In genomic region chr11:48094643-48095339, GRCh38 we compare ENCODE assay signal across 10 cellular contexts.
DNase-seq lines count a peak whose midpoint lies in the region; ATAC-seq and TF ChIP-seq lines count a peak whose summit lies in the region.
"Had no signal": no experiment of that assay in that cellular context is flagged by ENCODE, and none has a peak within 500 bp of the region (broad histone marks: within the 10 kb centered on the region; RNA-seq: fewer than 3 reads in every experiment).

No MANE protein-coding gene starts in this region.

- DNase-seq in Calu3 (no peak), activated B cell treated with CpG ODN at 0.5 μM for 24 hours (no peak), left lobe of liver (ENCODE audit: low spot score) (no peak), GM10266 (ENCODE audit: extremely low spot score) (no peak)
- DNase-seq in stimulated activated effector memory CD8-positive, alpha-beta T cell treated with anti-CD3 and anti-CD28 coated beads, Interleukin-12 subunit alpha, Interleukin-12 subunit beta, amount 100 ng/mL, for 72 hours (ENCODE audit: low spot score in 2 of 2) = no peak
- no peak for DNase-seq in activated effector memory CD4-positive, alpha-beta T cell treated with Interleukin-2 at 50 U/mL for 16 hours
- DNase-seq in stimulated activated naive CD4-positive, alpha-beta T cell (lab: John Stamatoyannopoulos, UW) = no peak
- DNase-seq: mesendoderm, upper lobe of right lung, WERI-Rb-1 had no signal

- H3K36me3 Mint-ChIP-seq in Calu3 (ENCODE audit: insufficient read depth, unreplicated experiment) (peaks cover 35% of the 10 kb centered on the region), activated B cell treated with CpG ODN at 0.5 μM for 24 hours (ENCODE audit: low read depth) (no peaks in the 10 kb centered on the region)
- peaks cover 19% of the 10 kb centered on the region for H3K36me3 Mint-ChIP-seq in stimulated activated effector memory CD8-positive, alpha-beta T cell treated with anti-CD3 and anti-CD28 coated beads, Interleukin-12 subunit alpha, Interleukin-12 subunit beta, amount 100 ng/mL, for 72 hours

- peak overlapping the region; percentile 88 for H3K27ac Mint-ChIP-seq in Calu3 (ENCODE audit: unreplicated experiment)
- H3K27ac Mint-ChIP-seq in activated B cell treated with CpG ODN at 0.5 μM for 24 hours = peak overlapping the region; percentile 6
- H3K27ac Mint-ChIP-seq in stimulated activated effector memory CD8-positive, alpha-beta T cell treated with anti-CD3 and anti-CD28 coated beads, Interleukin-12 subunit alpha, Interleukin-12 subunit beta, amount 100 ng/mL, for 72 hours = peak overlapping the region; percentile 68

- H3K27me3 Mint-ChIP-seq in Calu3 (ENCODE audit: unreplicated experiment) (no peaks in the 10 kb centered on the region), activated B cell treated with CpG ODN at 0.5 μM for 24 hours (no peaks in the 10 kb centered on the region)

- peak overlapping the region; percentile 62 for H3K4me3 Mint-ChIP-seq in Calu3 (ENCODE audit: low read depth, unreplicated experiment)
- H3K4me3 Mint-ChIP-seq in activated B cell treated with CpG ODN at 0.5 μM for 24 hours = no peak overlapping the region
- no peak overlapping the region for H3K4me3 Mint-ChIP-seq in stimulated activated effector memory CD8-positive, alpha-beta T cell treated with anti-CD3 and anti-CD28 coated beads, Interleukin-12 subunit alpha, Interleukin-12 subunit beta, amount 100 ng/mL, for 72 hours

- ATAC-seq in activated B cell treated with CpG ODN at 0.5 μM for 24 hours (ENCODE audit: low read depth) (no peak), left lobe of liver (peak; percentile 2)
- no peak for ATAC-seq in stimulated activated effector memory CD8-positive, alpha-beta T cell treated with anti-CD3 and anti-CD28 coated beads, Interleukin-12 subunit alpha, Interleukin-12 subunit beta, amount 100 ng/mL, for 72 hours

- TF ChIP-seq CTCF in Calu3 (IDR thresholded peaks at IDR 0.05; ENCODE audit: unreplicated experiment) (no peak), activated B cell treated with CpG ODN at 0.5 μM for 24 hours (IDR thresholded peaks at IDR 0.05) (no peak), GM10266 (IDR thresholded peaks at IDR 0.05; ENCODE audit: control insufficient read depth, insufficient read depth, low read depth, missing control alignments) (no peak)

- BruUV-seq in Calu3 (replicated peaks; lab: Mats Ljungman, UMichigan) = no TSS peak

- intact Hi-C loops in Calu3 (cut with micrococcal nuclease; ENCODE audit: unreplicated experiment) = no loop called here
- intact Hi-C loops in activated B cell treated with CpG ODN at 0.5 μM for 24 hours (cut with micrococcal nuclease) = no loop called here

- CTCF ChIA-PET in Calu3 (lab: Charles Lee) (interaction anchor here (0.7 to 1.3 kb wide), 2 partner anchors 39 to 1183 kb away, joined by 5 to 9 read pairs; no protein-coding TSS in a partner anchor), activated B cell treated with CpG ODN at 0.5 μM for 24 hours (lab: Charles Lee) (no interaction called here)

- H3K9me3 Mint-ChIP-seq in Calu3 (ENCODE audit: low read depth, unreplicated experiment) = no peaks in the 10 kb centered on the region
- no peaks in the 10 kb centered on the region for H3K9me3 Mint-ChIP-seq in activated B cell treated with CpG ODN at 0.5 μM for 24 hours
- no peaks in the 10 kb centered on the region for H3K9me3 Mint-ChIP-seq in stimulated activated effector memory CD8-positive, alpha-beta T cell treated with anti-CD3 and anti-CD28 coated beads, Interleukin-12 subunit alpha, Interleukin-12 subunit beta, amount 100 ng/mL, for 72 hours

- H3K4me1 Mint-ChIP-seq in Calu3 (ENCODE audit: low read depth, unreplicated experiment) (peaks cover 75% of the 10 kb centered on the region), activated B cell treated with CpG ODN at 0.5 μM for 24 hours (peaks cover 38% of the 10 kb centered on the region)
- H3K4me1 Mint-ChIP-seq in stimulated activated effector memory CD8-positive, alpha-beta T cell treated with anti-CD3 and anti-CD28 coated beads, Interleukin-12 subunit alpha, Interleukin-12 subunit beta, amount 100 ng/mL, for 72 hours = peaks cover 77% of the 10 kb centered on the region

- POLR2A ChIA-PET in activated B cell treated with CpG ODN at 0.5 μM for 24 hours (lab: Charles Lee) = interaction anchor here (1.0 kb wide), 2 partner anchors 11 to 233 kb away, joined by 3 to 4 read pairs; no protein-coding TSS in a partner anchor

Comparison
In these comparisons a context has a peak if more than half of its experiments do, and no peak if none do; other contexts are left out.
1. H3K27ac Mint-ChIP-seq: peak in every context shown above with its lines; median percentile 88 in Calu3; 68 in stimulated activated effector memory CD8-positive, alpha-beta T cell treated with anti-CD3 and anti-CD28 coated beads, Interleukin-12 subunit alpha, Interleukin-12 subunit beta, amount 100 ng/mL, for 72 hours; 6 in activated B cell treated with CpG ODN at 0.5 μM for 24 hours.